Comparison of ENCODE assay signal across 1 cellular context in genomic region chr10:99731296-99732032, GRCh38.
A peak's percentile ranks its signal among the peaks of the same experiment; 100 is the strongest.
TF ChIP-seq lines count a peak whose summit lies in the region.

No MANE protein-coding gene starts in this region.

TF ChIP-seq in H1, 55 proteins besides CTCF, POLR2A, EP300 and RAD21:
- no peak for TF ChIP-seq TBP (IDR thresholded peaks at IDR 0.05; ENCODE audit: low read depth, low read length)
- peak; percentile 64 for TF ChIP-seq SAP30 (IDR thresholded peaks at IDR 0.05; ENCODE audit: insufficient read depth, insufficient replicate concordance, low read length)
- TF ChIP-seq HDAC2 (IDR thresholded peaks at IDR 0.05; ENCODE audit: borderline replicate concordance in 1 of 2, low read depth in 2 of 2, low read length in 2 of 2) = peak in 1 of 2 experiments; percentile 36; a peak in 1 of 4 replicates
- TF ChIP-seq PHF8 (conservative IDR thresholded peaks at IDR 0.05; ENCODE audit: low read depth, low read length) = 0 out of 2 replicates have a peak, but pooled peaks have one; percentile 44
- TF ChIP-seq KDM4A (IDR thresholded peaks at IDR 0.05; ENCODE audit: low read depth, low read length, severe bottlenecking) = peak; percentile 60
- peak; percentile 75; the same call in 1 of the 2 replicates for TF ChIP-seq KDM1A (IDR thresholded peaks at IDR 0.05; ENCODE audit: borderline replicate concordance, low read length)
- no peak for TF ChIP-seq SP4 (IDR thresholded peaks at IDR 0.05; ENCODE audit: low read length)
- TF ChIP-seq CREB1 (IDR thresholded peaks at IDR 0.05) = no peak; the same call in 1 of the 2 replicates
